In the genomic region with DNA sequence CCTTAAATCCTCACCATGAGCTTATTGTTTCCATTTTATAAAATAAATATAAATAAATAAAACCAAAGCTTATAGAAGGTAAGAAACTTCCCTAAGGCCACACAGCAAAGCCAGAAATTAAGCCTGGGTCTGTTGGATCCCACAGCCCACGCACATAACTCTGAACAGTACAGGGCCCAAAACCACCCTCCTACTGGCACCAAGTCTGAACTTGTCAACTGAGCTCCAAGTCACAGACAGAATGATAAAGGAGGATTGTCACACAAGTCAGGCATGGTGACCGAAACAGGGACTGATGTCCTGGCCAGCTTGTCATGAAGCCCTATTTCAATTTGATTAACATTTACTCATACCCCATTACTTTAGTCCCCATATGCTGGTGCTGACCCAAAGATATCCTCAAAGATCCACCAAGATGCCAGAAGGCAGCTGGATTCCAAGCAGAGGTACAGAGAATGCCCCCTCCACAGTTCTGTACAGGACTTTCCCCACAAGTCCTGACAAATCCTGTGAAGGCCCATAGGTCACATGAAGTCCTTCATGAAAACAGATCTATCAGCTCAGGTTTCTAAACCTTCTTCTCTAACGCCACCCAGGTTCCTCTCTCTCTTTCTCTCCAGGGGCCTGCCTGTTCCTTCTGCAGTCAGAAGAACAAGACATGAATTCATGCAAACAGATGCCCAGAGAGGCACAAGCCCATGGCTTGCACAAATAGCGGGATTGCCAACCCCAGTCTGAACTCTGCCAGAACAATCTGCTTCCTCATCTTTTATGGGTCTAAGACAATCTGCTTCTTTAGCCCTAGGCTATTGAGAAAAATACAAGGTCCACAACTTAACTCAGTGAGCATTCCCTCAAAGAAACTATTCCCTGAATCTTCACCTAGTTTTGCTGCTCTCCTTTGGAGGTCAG, we compare ENCODE assay signal across 1 cellular context.
TF ChIP-seq lines count a peak whose summit lies in the region.

No MANE protein-coding gene starts in this region.

TF ChIP-seq in WTC11, 78 proteins besides CTCF, POLR2A, EP300 and RAD21 (continued from another document):
- TF ChIP-seq ZBTB21 (CRISPR knock-in tag; IDR thresholded peaks at IDR 0.05; ENCODE audit: borderline replicate concordance): no peak
- TF ChIP-seq, protein P1, sequence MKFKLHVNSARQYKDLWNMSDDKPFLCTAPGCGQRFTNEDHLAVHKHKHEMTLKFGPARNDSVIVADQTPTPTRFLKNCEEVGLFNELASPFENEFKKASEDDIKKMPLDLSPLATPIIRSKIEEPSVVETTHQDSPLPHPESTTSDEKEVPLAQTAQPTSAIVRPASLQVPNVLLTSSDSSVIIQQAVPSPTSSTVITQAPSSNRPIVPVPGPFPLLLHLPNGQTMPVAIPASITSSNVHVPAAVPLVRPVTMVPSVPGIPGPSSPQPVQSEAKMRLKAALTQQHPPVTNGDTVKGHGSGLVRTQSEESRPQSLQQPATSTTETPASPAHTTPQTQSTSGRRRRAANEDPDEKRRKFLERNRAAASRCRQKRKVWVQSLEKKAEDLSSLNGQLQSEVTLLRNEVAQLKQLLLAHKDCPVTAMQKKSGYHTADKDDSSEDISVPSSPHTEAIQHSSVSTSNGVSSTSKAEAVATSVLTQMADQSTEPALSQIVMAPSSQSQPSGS (CRISPR knock-in tag; IDR thresholded peaks at IDR 0.05; ENCODE audit: borderline replicate concordance, low read depth): no peak
- TF ChIP-seq MXD4 (CRISPR knock-in tag; IDR thresholded peaks at IDR 0.05; ENCODE audit: borderline replicate concordance): no peak
